Comparison of ENCODE assay signal across 8 cellular contexts in the genomic region with DNA sequence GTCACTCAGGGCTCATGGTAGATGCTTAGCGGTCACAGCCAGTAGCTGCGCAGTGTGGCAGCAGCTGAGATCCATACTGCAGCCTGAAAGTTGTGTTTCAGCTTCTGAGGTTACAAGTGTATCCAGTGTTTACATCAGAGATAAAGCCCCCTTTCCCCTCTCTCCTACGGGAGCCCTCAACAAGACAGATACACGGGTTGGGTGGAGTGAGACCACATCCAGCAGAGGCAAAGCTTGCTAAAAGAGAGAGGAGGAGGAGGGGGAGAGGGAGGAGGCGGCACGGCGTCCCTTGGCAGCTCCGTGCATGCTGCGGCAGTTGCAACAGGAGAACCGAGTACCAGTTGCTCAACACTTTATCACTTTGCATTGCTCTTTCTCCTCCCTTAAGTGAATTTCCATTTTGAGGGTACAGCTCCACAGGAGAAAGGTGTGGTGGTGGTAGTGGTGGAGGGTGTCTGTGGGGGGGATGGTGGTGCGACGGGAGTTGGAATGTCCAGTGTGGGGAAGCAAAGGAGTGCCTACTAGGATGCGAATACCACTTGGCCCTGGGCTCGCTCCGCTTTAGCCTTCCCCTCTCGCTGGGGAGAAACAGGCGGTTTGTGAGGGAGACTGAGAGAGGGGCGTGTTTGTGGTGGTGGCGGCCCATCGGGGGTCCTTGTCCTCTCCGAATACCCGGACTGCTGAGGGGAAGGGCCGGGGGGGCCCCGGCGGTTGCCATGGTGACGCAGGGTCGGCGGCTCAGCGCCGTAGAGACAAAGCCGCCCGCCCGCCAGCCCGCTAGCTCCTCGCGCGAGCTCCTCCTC. TPM values are rescaled to one million over a fixed set of nuclear protein-coding genes. Genes with fewer than 3 reads are reported as not detected.
DNase-seq lines count a peak whose midpoint lies in the region; ATAC-seq and TF ChIP-seq lines count a peak whose summit lies in the region.

No MANE protein-coding gene starts in this region.

- peak overlapping the region; percentile 54 for H3K4me3 ChIP-seq in fibroblast of the aortic adventitia (ENCODE audit: low read depth, low read length)

- peak; percentile 11 for DNase-seq in stimulated activated CD8-positive, alpha-beta memory T cell treated with anti-CD3 and anti-CD28 coated beads, Interleukin-12 subunit alpha, Interleukin-12 subunit beta, amount 100 ng/mL, for 1 hour (ENCODE audit: low read depth)
- DNase-seq in stimulated activated CD8-positive, alpha-beta memory T cell treated with anti-CD3 and anti-CD28 coated beads, Interleukin-4, amount 100 ng/mL, for 48 hours, result no peak
- DNase-seq in NCI-H2196 treated with DMSO at 0.1 percent for 48 hours (lab: John Stamatoyannopoulos, UW; ENCODE audit: unreplicated experiment), result peak; percentile 53
- DNase-seq in activated T-cell treated with anti-CD3 and anti-CD28 coated beads, Interleukin-2, amount 50 U/mL, for 24 hours, result peak; percentile 53
- DNase-seq in fibroblast of the aortic adventitia (ENCODE audit: low read depth), result peak; percentile 38
- no peak for DNase-seq in omental fat pad (ENCODE audit: low spot score)
- no peak for DNase-seq in cortex of kidney (lab: John Stamatoyannopoulos, UW)
- no peak for DNase-seq in GM19240 (ENCODE audit: insufficient read length, low spot score)

- peak; percentile 79 for ATAC-seq in omental fat pad (ENCODE audit: low FRiP score)

- H3K27ac Mint-ChIP-seq in activated T-cell treated with anti-CD3 and anti-CD28 coated beads, Interleukin-2, amount 50 U/mL, for 24 hours, result no peak overlapping the region

- H3K27me3 Mint-ChIP-seq in activated T-cell treated with anti-CD3 and anti-CD28 coated beads, Interleukin-2, amount 50 U/mL, for 24 hours, result peaks cover 61% of the 10 kb centered on the region

- peaks cover 4% of the 10 kb centered on the region for H3K9me3 Mint-ChIP-seq in activated T-cell treated with anti-CD3 and anti-CD28 coated beads, Interleukin-2, amount 50 U/mL, for 24 hours

- H3K36me3 Mint-ChIP-seq in activated T-cell treated with anti-CD3 and anti-CD28 coated beads, Interleukin-2, amount 50 U/mL, for 24 hours (ENCODE audit: low read depth), result no peaks in the 10 kb centered on the region

- peaks cover 14% of the 10 kb centered on the region for H3K4me1 Mint-ChIP-seq in activated T-cell treated with anti-CD3 and anti-CD28 coated beads, Interleukin-2, amount 50 U/mL, for 24 hours (ENCODE audit: low read depth)

- H3K4me3 Mint-ChIP-seq in activated T-cell treated with anti-CD3 and anti-CD28 coated beads, Interleukin-2, amount 50 U/mL, for 24 hours, result peak overlapping the region; percentile 75

- TF ChIP-seq CTCF in fibroblast of the aortic adventitia (IDR thresholded peaks at IDR 0.05; ENCODE audit: insufficient read depth, low read length) (no peak), omental fat pad (IDR thresholded peaks at IDR 0.05) (no peak)

RNA-seq across cellular contexts. Expression of gene RNF182, which starts 0.4 kb away (rescaled TPM):
- total RNA-seq in fibroblast of the aortic adventitia (ENCODE audit: low replicate concordance) (0.74 and 2.9 TPM in 2 replicates), omental fat pad (1 to 10 TPM in 2 of 4 donors, under 1 TPM in 1, not detected in 1; 0.96 to 2.1 (median 1.9) TPM)

Comparison
In these comparisons a context has a peak if more than half of its experiments do, and no peak if none do; other contexts are left out.
1. DNase-seq: peak in stimulated activated CD8-positive, alpha-beta memory T cell treated with anti-CD3 and anti-CD28 coated beads, Interleukin-12 subunit alpha, Interleukin-12 subunit beta, amount 100 ng/mL, for 1 hour (single experiment), NCI-H2196 treated with DMSO at 0.1 percent for 48 hours (single experiment), activated T-cell treated with anti-CD3 and anti-CD28 coated beads, Interleukin-2, amount 50 U/mL, for 24 hours (single experiment) and fibroblast of the aortic adventitia (single experiment); none in stimulated activated CD8-positive, alpha-beta memory T cell treated with anti-CD3 and anti-CD28 coated beads, Interleukin-4, amount 100 ng/mL, for 48 hours (single experiment), omental fat pad (single experiment), cortex of kidney (single experiment) and GM19240 (single experiment).